ENCODE assay signal across 24 cellular contexts in the genomic region with DNA sequence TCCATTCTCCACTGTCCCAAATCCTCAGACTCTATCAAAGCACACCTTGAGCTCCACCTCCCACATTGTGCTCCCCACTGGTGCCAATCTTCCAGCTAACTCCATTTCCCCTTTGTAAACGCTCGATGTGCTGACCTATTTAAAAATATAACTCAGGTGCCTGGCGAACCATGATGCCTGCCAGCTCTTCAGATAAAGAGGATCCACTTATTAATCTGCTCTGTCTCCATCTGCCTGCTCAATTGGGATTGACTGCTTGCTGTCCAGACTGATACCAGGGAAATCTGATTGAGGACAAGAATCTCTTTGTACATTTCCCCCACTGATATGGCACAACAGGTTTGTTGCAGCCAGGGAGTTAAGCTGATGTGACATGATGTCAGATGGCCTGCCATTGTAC.
DNase-seq lines count a peak whose midpoint lies in the region; ATAC-seq, FAIRE-seq and TF ChIP-seq lines count a peak whose summit lies in the region.
"Had no signal": no experiment of that assay in that cellular context is flagged by ENCODE, and none has a peak within 500 bp of the region (broad histone marks: within the 10 kb centered on the region; RNA-seq: fewer than 3 reads in every experiment).

No MANE protein-coding gene starts in this region.

- POLR2A ChIA-PET in SK-N-SH (lab: Yijun Ruan, JAX), result no interaction called here

- CTCF ChIA-PET in SK-N-SH (lab: Yijun Ruan, JAX), result no interaction called here

- FAIRE-seq in islet of Langerhans (lab: Jason Lieb, UNC), result peak; percentile 75
- no peak for FAIRE-seq in HTR-8/SVneo (lab: Jason Lieb, UNC)
- FAIRE-seq: GM12891, H54 had no signal

- no peak overlapping the region for H2AFZ ChIP-seq in SK-N-SH (ENCODE audit: low read depth)

- no peak overlapping the region for H3K9ac ChIP-seq in SK-N-SH

- no peaks in the 10 kb centered on the region for H3K27me3 ChIP-seq in SK-N-SH (ENCODE audit: insufficient read depth)
- H3K27me3 ChIP-seq: BE2C, MG63 had no signal

- no peaks in the 10 kb centered on the region for H3K36me3 ChIP-seq in SK-N-SH (replicated peaks in 1 of 2; ENCODE audit: control insufficient read depth in 1 of 2, insufficient read depth in 2 of 2, low read length in 1 of 2)
- H3K36me3 ChIP-seq: BE2C, MG63 had no signal

- no peak for TF ChIP-seq CTCF in SK-N-SH (IDR thresholded peaks at IDR 0.05)

- H3F3A ChIP-seq in SK-N-SH (replicated peaks; ENCODE audit: insufficient read depth), result no peaks in the 10 kb centered on the region

- intact Hi-C loops in posterior cingulate gyrus (cut with DNase I), result no loop called here

- H3K79me2 ChIP-seq in SK-N-SH (ENCODE audit: insufficient read depth), result no peaks in the 10 kb centered on the region

- H3K4me1 ChIP-seq in SK-N-SH (ENCODE audit: control insufficient read depth in 1 of 2, insufficient read depth in 2 of 2, low read depth in 1 of 2, low read length in 1 of 2), result peaks cover 0 to 5% of the 10 kb centered on the region in 2 experiments; a peak in 1 of 4 replicates
- H3K4me1 ChIP-seq: BE2C, Caco-2 had no signal

- no peaks in the 10 kb centered on the region for H3K9me2 ChIP-seq in SK-N-SH

- H3K4me3 ChIP-seq in SK-N-SH (ENCODE audit: low read depth in 2 of 2, low read length in 1 of 2), result no peak overlapping the region
- H3K4me3 ChIP-seq: MG63 had no signal

- ATAC-seq in SK-N-SH treated with all-trans-retinoic acid at 6 μM for 48 hours (no peak), HG02588 (IDR thresholded peaks at IDR 0.05; ENCODE audit: unreplicated experiment) (no peak), HG02623 (IDR thresholded peaks at IDR 0.05; ENCODE audit: unreplicated experiment) (no peak)

- no peak overlapping the region for H3K4me2 ChIP-seq in SK-N-SH

- no peaks in the 10 kb centered on the region for H3K9me3 ChIP-seq in SK-N-SH
- H3K9me3 ChIP-seq: BE2C, Caco-2, MG63 had no signal

- 20% methylated on average over 3 of the region's 3 CpGs for WGBS in SK-N-SH (ENCODE audit: low lambda C conversion rate)

- 0 out of 2 replicates have a peak, but pooled peaks have one; percentile 15 for TF ChIP-seq RAD21 in SK-N-SH (IDR thresholded peaks at IDR 0.05; ENCODE audit: low read length)

- H4K20me1 ChIP-seq in SK-N-SH (ENCODE audit: insufficient read depth), result no peaks in the 10 kb centered on the region

- H3K27ac ChIP-seq in SK-N-SH (ENCODE audit: low read depth in 2 of 2, low read length in 1 of 2), result no peak overlapping the region
- H3K27ac ChIP-seq: HL-60 had no signal

- TF ChIP-seq EP300 in SK-N-SH (IDR thresholded peaks at IDR 0.05; ENCODE audit: borderline replicate concordance in 1 of 2, low read depth in 1 of 2, low read length in 1 of 2), result peak in 1 of 2 experiments; percentile 30; a peak in 1 of 4 replicates

- DNase-seq in SK-N-SH (peak; percentile 8), NCI-H82 (lab: John Stamatoyannopoulos, UW) (peak; percentile 86), posterior cingulate gyrus (no peak), HTR-8/SVneo (ENCODE audit: insufficient read length, low spot score) (no peak)
- DNase-seq: BE2C; Caco-2; CD4-positive, CD25-positive, alpha-beta regulatory T cell; EL; HFFc6; Karpas-422; MG63; NCI-H1048; NCI-H1436; NCI-H2029 treated with DMSO at 0.1 percent for 48 hours; NCI-H526 treated with DMSO at 0.1 percent for 48 hours; SHP77; T-helper 1 cell had no signal

TF ChIP-seq in SK-N-SH, 30 proteins besides CTCF, POLR2A, EP300 and RAD21:
- TF ChIP-seq GATA2 (CRISPR knock-in tag; IDR thresholded peaks at IDR 0.05), result peak; percentile 51
- no peak for TF ChIP-seq MEF2A (IDR thresholded peaks at IDR 0.05; ENCODE audit: borderline replicate concordance, low read depth)

TF ChIP-seq in SK-N-SH treated with all-trans-retinoic acid at 6 μM for 48 hours, 23 proteins besides CTCF, POLR2A, EP300 and RAD21:
- TF ChIP-seq TOX (CRISPR knock-in tag; IDR thresholded peaks at IDR 0.05; ENCODE audit: borderline replicate concordance), result no peak
- no peak for TF ChIP-seq ZNF8 (CRISPR knock-in tag; IDR thresholded peaks at IDR 0.05)
- TF ChIP-seq ARNTL (CRISPR knock-in tag; IDR thresholded peaks at IDR 0.05; ENCODE audit: borderline replicate concordance, low read depth), result no peak
- no peak for TF ChIP-seq ZNF565 (CRISPR knock-in tag; conservative IDR thresholded peaks at IDR 0.05; ENCODE audit: low read depth)
- no peak for TF ChIP-seq OSR1 (CRISPR knock-in tag; IDR thresholded peaks at IDR 0.05)
- TF ChIP-seq, protein P1, sequence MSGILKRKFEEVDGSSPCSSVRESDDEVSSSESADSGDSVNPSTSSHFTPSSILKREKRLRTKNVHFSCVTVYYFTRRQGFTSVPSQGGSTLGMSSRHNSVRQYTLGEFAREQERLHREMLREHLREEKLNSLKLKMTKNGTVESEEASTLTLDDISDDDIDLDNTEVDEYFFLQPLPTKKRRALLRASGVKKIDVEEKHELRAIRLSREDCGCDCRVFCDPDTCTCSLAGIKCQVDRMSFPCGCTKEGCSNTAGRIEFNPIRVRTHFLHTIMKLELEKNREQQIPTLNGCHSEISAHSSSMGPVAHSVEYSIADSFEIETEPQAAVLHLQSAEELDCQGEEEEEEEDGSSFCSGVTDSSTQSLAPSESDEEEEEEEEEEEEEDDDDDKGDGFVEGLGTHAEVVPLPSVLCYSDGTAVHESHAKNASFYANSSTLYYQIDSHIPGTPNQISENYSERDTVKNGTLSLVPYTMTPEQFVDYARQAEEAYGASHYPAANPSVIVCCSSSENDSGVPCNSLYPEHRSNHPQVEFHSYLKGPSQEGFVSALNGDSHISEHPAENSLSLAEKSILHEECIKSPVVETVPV (CRISPR knock-in tag; IDR thresholded peaks at IDR 0.05), result no peak
- TF ChIP-seq ZFP3 (CRISPR knock-in tag; IDR thresholded peaks at IDR 0.05), result no peak
- no peak for TF ChIP-seq CSDC2 (CRISPR knock-in tag; IDR thresholded peaks at IDR 0.05)

Comparison
In these comparisons a context has a peak if more than half of its experiments do, and no peak if none do; other contexts are left out.
1. DNase-seq: peak in SK-N-SH (single experiment) and NCI-H82 (single experiment); none in posterior cingulate gyrus (0 of 10) and HTR-8/SVneo (single experiment).